Comparison of ENCODE assay signal across 8 cellular contexts in the genomic region with DNA sequence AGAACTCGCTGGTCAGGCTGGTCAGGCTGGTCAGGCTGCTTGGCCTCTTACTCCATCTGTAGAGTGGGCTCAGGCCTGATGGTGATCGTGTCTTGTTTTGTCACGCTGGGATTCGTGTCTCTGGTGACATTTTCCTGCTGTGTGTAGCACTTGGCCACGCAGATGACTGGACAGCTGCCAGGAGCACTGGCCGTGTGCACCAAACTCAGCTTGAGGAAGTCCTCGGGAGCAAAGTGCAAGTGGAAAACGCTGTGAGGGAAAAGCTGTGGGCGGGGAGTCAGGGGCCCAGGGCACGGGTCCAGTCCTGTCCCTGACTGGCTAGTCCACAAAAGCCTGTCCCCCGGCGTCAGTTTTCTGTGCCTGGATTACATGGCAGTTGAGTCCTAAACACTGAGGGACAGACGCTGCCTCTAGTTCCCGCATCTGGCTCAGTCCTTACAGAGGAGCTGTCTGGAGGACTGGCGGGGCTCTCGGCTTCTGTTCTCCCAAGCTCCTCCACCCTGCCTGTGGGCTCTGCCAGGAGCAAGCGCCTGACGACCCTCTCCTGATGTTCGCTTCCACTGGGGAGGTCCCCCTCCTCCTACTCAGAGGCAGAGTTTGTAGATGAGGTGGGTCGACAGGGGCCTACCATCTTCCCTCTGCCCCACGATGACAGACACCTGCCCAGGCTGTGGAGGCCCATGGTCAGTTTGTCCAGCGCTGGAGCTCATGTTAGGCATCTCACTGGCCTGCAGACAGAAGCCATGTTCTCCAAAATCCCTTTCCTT. TPM values are rescaled to one million over a fixed set of nuclear protein-coding genes. Genes with fewer than 3 reads are reported as not detected.
DNase-seq lines count a peak whose midpoint lies in the region; ATAC-seq and FAIRE-seq lines count a peak whose summit lies in the region.

No MANE protein-coding gene starts in this region.

- H3K36me3 ChIP-seq in NT2/D1 (ENCODE audit: insufficient read depth, insufficient read length, low read length) (no peaks in the 10 kb centered on the region), mucosa of stomach (ENCODE audit: control insufficient read depth, insufficient read depth, low read length) (no peaks in the 10 kb centered on the region)

- H3K9ac ChIP-seq in NT2/D1 (ENCODE audit: insufficient read length, low read depth): peak overlapping the region; percentile 61
- peak overlapping the region; percentile 41 for H3K9ac ChIP-seq in mucosa of stomach (ENCODE audit: low read length)

- ATAC-seq in GM21825 (IDR thresholded peaks at IDR 0.05; ENCODE audit: unreplicated experiment) (no peak), HG03432 (IDR thresholded peaks at IDR 0.05; ENCODE audit: unreplicated experiment) (no peak)

- H3K4me3 ChIP-seq in NT2/D1 (ENCODE audit: insufficient read length, low read depth) (peak overlapping the region; percentile 29), mucosa of stomach (ENCODE audit: low read length) (peak overlapping the region; percentile 49)

- H3K27me3 ChIP-seq in NT2/D1 (ENCODE audit: insufficient read depth, insufficient read length) (peaks cover 18% of the 10 kb centered on the region), mucosa of stomach (ENCODE audit: control insufficient read depth, insufficient read depth, low read length) (no peaks in the 10 kb centered on the region)

- H3K4me1 ChIP-seq in NT2/D1 (ENCODE audit: insufficient read depth, insufficient read length) (peaks cover 25% of the 10 kb centered on the region), mucosa of stomach (ENCODE audit: control insufficient read depth, insufficient read depth, low read length) (peaks cover 23% of the 10 kb centered on the region)

- DNase-seq in Daoy (ENCODE audit: low read depth): peak; percentile 25
- DNase-seq in NT2/D1 (ENCODE audit: low read depth, low spot score): no peak
- peak; percentile 72 for DNase-seq in ecto neural progenitor cell (ENCODE audit: low spot score)
- peak; percentile 18 for DNase-seq in urothelium cell line (ENCODE audit: low spot score)
- DNase-seq in iPS-NIHi7 (ENCODE audit: extremely low spot score): no peak

- FAIRE-seq in urothelium cell line (lab: Jason Lieb, UNC): no peak

- H3K9me3 ChIP-seq in NT2/D1 (ENCODE audit: insufficient read depth, low read length) (no peaks in the 10 kb centered on the region), mucosa of stomach (ENCODE audit: control insufficient read depth, low read length) (no peaks in the 10 kb centered on the region)

RNA-seq across cellular contexts. Expression of gene GRPEL1, which starts 35.9 kb away (rescaled TPM):
- 59.5 and 83.3 TPM in 2 replicates for total RNA-seq in Daoy (2014; rRNA removed; shearing (Covaris generic))

Comparison
In these comparisons a context has a peak if more than half of its experiments do, and no peak if none do; other contexts are left out.
1. DNase-seq: peak in Daoy (single experiment), ecto neural progenitor cell (single experiment) and urothelium cell line (single experiment); none in NT2/D1 (single experiment) and iPS-NIHi7 (single experiment).